8 cellular contexts compared by ENCODE assay signal in genomic region chr11:66857234-66857926, GRCh38. TPM values are rescaled to one million over a fixed set of nuclear protein-coding genes. Genes with fewer than 3 reads are reported as not detected.
DNase-seq lines count a peak whose midpoint lies in the region; ATAC-seq and TF ChIP-seq lines count a peak whose summit lies in the region.

No MANE protein-coding gene starts in this region.

- H3K4me3 Mint-ChIP-seq in activated naive CD4-positive, alpha-beta T cell treated with anti-CD3 and anti-CD28 coated beads for 36 hours: peak overlapping the region; percentile 66

- ATAC-seq in GM19351 (IDR thresholded peaks at IDR 0.05; ENCODE audit: unreplicated experiment): no peak

- CTCF ChIA-PET in activated naive CD4-positive, alpha-beta T cell treated with anti-CD3 and anti-CD28 coated beads for 36 hours (lab: Charles Lee): no interaction called here

- peaks cover 2% of the 10 kb centered on the region; the same call in 1 of the 2 replicates for H3K36me3 ChIP-seq in SJCRH30
- H3K36me3 ChIP-seq in spleen: peaks cover 0 to 22% (median 2%) of the 10 kb centered on the region in 6 donors

- 36 to 49% (median 40%) methylated on average over 14 to 46 of the region's 47 CpGs for WGBS in spleen, 5 donors

- no peaks in the 10 kb centered on the region for H3K9me3 Mint-ChIP-seq in activated naive CD4-positive, alpha-beta T cell treated with anti-CD3 and anti-CD28 coated beads for 36 hours

- no peak for TF ChIP-seq CTCF in fibroblast of villous mesenchyme (IDR thresholded peaks at IDR 0.05; ENCODE audit: insufficient read depth, low read depth, low read length)
- no peak for TF ChIP-seq CTCF in spleen (IDR thresholded peaks at IDR 0.05 in 8 of 11, conservative IDR thresholded peaks at IDR 0.05 in 3 of 11)

- no peak for TF ChIP-seq POLR2A in spleen (IDR thresholded peaks at IDR 0.05)

- intact Hi-C loops in activated naive CD4-positive, alpha-beta T cell treated with anti-CD3 and anti-CD28 coated beads for 36 hours (cut with micrococcal nuclease): loop anchor here (5.0 kb wide), 1 partner anchor 100 kb away; the partner anchor contains the start of gene PC
- intact Hi-C loops in spleen (cut with DNase I; ENCODE audit: low total_unique reads): no loop called here

- peaks cover 3% of the 10 kb centered on the region for H3K4me1 Mint-ChIP-seq in activated naive CD4-positive, alpha-beta T cell treated with anti-CD3 and anti-CD28 coated beads for 36 hours (ENCODE audit: low read depth)

- H3K27me3 ChIP-seq in SJCRH30 (no peaks in the 10 kb centered on the region), spleen (replicated peaks in 1 of 7) (no peaks in the 10 kb centered on the region)

- H3K27ac ChIP-seq in SJCRH30 (no peak overlapping the region), spleen (peak overlapping the region in 3 of 8 donors; percentile 37 to 94 (median 58))

- H3K4me1 ChIP-seq in SJCRH30 (peaks cover 14% of the 10 kb centered on the region), spleen (peaks cover 5 to 52% (median 23%) of the 10 kb centered on the region in 6 donors)

- no peaks in the 10 kb centered on the region for H3K9me3 ChIP-seq in SJCRH30 (replicated peaks)
- H3K9me3 ChIP-seq in spleen: no peaks in the 10 kb centered on the region

- no peak overlapping the region for H3K27ac Mint-ChIP-seq in activated naive CD4-positive, alpha-beta T cell treated with anti-CD3 and anti-CD28 coated beads for 36 hours

- peak overlapping the region; percentile 88 for H3K4me3 ChIP-seq in SJCRH30
- H3K4me3 ChIP-seq in fibroblast of villous mesenchyme (ENCODE audit: low read depth, low read length): peak overlapping the region; percentile 62
- H3K4me3 ChIP-seq in spleen: peak overlapping the region in 7 of 8 donors; percentile 25 to 94 (median 86)

- DNase-seq in activated naive CD4-positive, alpha-beta T cell treated with anti-CD3 and anti-CD28 coated beads for 36 hours: no peak
- no peak for DNase-seq in activated naive CD4-positive, alpha-beta T cell (lab: John Stamatoyannopoulos, UW)
- DNase-seq in SJCRH30: peak; percentile 32 to 40
- DNase-seq in fibroblast of villous mesenchyme (ENCODE audit: low read depth): no peak
- peak; percentile 75 for DNase-seq in spleen
- no peak for DNase-seq in NCI-H446 treated with DMSO at 0.1 percent for 48 hours (lab: John Stamatoyannopoulos, UW)
- no peak for DNase-seq in DMS114 treated with DMSO at 0.1 percent for 48 hours (lab: John Stamatoyannopoulos, UW; ENCODE audit: unreplicated experiment)

- H3K27me3 Mint-ChIP-seq in activated naive CD4-positive, alpha-beta T cell treated with anti-CD3 and anti-CD28 coated beads for 36 hours (ENCODE audit: low read depth): no peaks in the 10 kb centered on the region

- H3K36me3 Mint-ChIP-seq in activated naive CD4-positive, alpha-beta T cell treated with anti-CD3 and anti-CD28 coated beads for 36 hours (ENCODE audit: low read depth): peaks cover 2% of the 10 kb centered on the region

RNA-seq across cellular contexts. Expression of gene LRFN4, which starts 0.5 kb away (rescaled TPM):
- 10 to 100 TPM; 13.3 to 16.1 TPM for total RNA-seq in activated naive CD4-positive, alpha-beta T cell treated with anti-CD3 and anti-CD28 coated beads for 36 hours
- 15.6 and 15.9 TPM in 2 replicates for total RNA-seq in SJCRH30 (2014; rRNA removed; shearing (Covaris generic))
- total RNA-seq in fibroblast of villous mesenchyme (9.9 and 14.5 TPM in 2 replicates), spleen (10 to 100 TPM in 2 of 7 donors, 1 to 10 TPM in 5; 3.3 to 10.3 (median 8.0) TPM)
- polyA plus RNA-seq in spleen: 10 to 100 TPM in 1 of 3 donors, 1 to 10 TPM in 2; 3.9 to 12.0 (median 7.9) TPM

RNA-seq across cellular contexts. Expression of gene RCE1, which starts 14.1 kb away (rescaled TPM):
- 10 to 100 TPM; 19.3 to 20.6 TPM for total RNA-seq in activated naive CD4-positive, alpha-beta T cell treated with anti-CD3 and anti-CD28 coated beads for 36 hours
- 20.3 and 20.6 TPM in 2 replicates for total RNA-seq in SJCRH30 (2014; rRNA removed; shearing (Covaris generic))
- total RNA-seq in fibroblast of villous mesenchyme (11.7 and 16.8 TPM in 2 replicates), spleen (10 to 100 TPM; 14.5 to 27.9 (median 18.1) TPM)
- polyA plus RNA-seq in spleen: 10 to 100 TPM; 10.0 to 19.3 (median 14.2) TPM

Comparison
In these comparisons a context has a peak if more than half of its experiments do, and no peak if none do; other contexts are left out.
1. DNase-seq: peak in SJCRH30 (2 of 2) and spleen (single experiment); none in activated naive CD4-positive, alpha-beta T cell treated with anti-CD3 and anti-CD28 coated beads for 36 hours (single experiment), activated naive CD4-positive, alpha-beta T cell (0 of 4), fibroblast of villous mesenchyme (single experiment), NCI-H446 treated with DMSO at 0.1 percent for 48 hours (single experiment) and DMS114 treated with DMSO at 0.1 percent for 48 hours (single experiment).
2. Peak in every context shown above with its lines, with median percentiles within 50 percentile points of each other: H3K4me3 ChIP-seq.